Comparison of ENCODE assay signal across 17 cellular contexts in the genomic region with DNA sequence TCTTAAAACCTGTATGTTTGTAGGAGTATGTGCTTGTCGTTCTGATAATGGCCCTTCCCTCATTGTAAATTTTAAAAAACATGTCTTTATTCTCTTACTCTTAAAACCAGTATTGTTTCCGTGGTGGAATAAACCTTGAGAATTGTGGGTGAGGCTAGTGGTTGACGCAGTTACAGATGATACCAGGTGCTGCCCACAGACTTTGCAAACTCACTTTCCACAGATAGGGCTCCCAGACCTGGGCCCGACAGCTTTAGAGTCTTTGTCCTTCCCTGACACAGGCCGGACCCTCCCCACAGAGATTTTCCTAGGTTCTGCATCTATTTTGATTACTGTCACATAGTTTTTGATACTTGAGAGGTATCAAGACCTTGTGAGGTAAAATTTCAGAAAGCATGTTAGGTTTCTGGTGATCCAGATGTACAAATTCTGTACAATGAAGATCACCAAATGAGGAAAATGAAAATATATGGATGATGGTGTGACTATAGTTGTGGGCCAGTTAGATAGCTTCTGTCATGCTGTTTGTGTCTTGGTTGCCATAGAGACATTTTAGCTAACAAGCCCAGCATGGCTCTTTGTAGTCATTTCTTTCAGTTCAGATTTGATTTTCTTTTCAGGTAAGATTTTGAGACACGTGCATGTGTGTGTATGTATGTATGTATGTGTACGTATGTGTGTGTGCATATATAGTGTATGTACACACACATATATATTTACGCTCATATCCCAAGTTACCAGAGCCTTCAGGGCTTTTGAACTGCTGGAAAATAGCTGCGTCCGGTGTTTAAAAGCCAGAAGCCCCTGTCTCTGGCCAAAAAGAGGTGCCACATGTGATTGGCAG. TPM values are rescaled to one million over a fixed set of nuclear protein-coding genes. Genes with fewer than 3 reads are reported as not detected.
DNase-seq lines count a peak whose midpoint lies in the region; ATAC-seq and TF ChIP-seq lines count a peak whose summit lies in the region.
"Had no signal": no experiment of that assay in that cellular context is flagged by ENCODE, and none has a peak within 500 bp of the region (broad histone marks: within the 10 kb centered on the region; RNA-seq: fewer than 3 reads in every experiment).

No MANE protein-coding gene starts in this region.

- H3K9me2 ChIP-seq in neural cell (ENCODE audit: insufficient read depth, low read length) = no peaks in the 10 kb centered on the region

- H3K36me3 Mint-ChIP-seq in activated T-cell treated with anti-CD3 and anti-CD28 coated beads, Interleukin-2, amount 50 U/mL, for 72 hours (ENCODE audit: insufficient read depth in 2 of 2) = no peaks in the 10 kb centered on the region
- no peaks in the 10 kb centered on the region for H3K36me3 Mint-ChIP-seq in activated naive CD8-positive, alpha-beta T cell treated with anti-CD3 and anti-CD28 coated beads, Interleukin-2, amount 50 U/mL, for 24 hours (ENCODE audit: low read depth)
- H3K36me3 Mint-ChIP-seq: CD4-positive, alpha-beta memory T cell had no signal

- DNase-seq in activated T-cell treated with anti-CD3 and anti-CD28 coated beads, Interleukin-2, amount 50 U/mL, for 72 hours = no peak
- DNase-seq in activated T-cell treated with anti-CD3 and anti-CD28 coated beads, Interleukin-2, amount 50 U/mL, for 48 hours = no peak
- no peak for DNase-seq in activated naive CD8-positive, alpha-beta T cell treated with anti-CD3 and anti-CD28 coated beads, Interleukin-2, amount 50 U/mL, for 24 hours
- DNase-seq in substantia nigra (lab: John Stamatoyannopoulos, UW) = no peak
- DNase-seq: BE2C; CD4-positive, alpha-beta memory T cell; DMS153; GF-D8 had no signal

- no peaks in the 10 kb centered on the region for H3K79me2 ChIP-seq in neural cell (replicated peaks; ENCODE audit: insufficient read depth, low read length)

- no peaks in the 10 kb centered on the region for H3K9me3 ChIP-seq in neural cell (ENCODE audit: low read length)
- H3K9me3 ChIP-seq: A549, BE2C, HAP-1 had no signal

- H3K4me2 ChIP-seq in neural cell (ENCODE audit: low read length) = no peak overlapping the region
- H3K4me2 ChIP-seq: A549 had no signal

- no peak overlapping the region for H3K4me3 ChIP-seq in neural cell (ENCODE audit: low read length)
- H3K4me3 ChIP-seq: A549, HAP-1 had no signal

- H4K20me1 ChIP-seq in neural cell (ENCODE audit: insufficient read depth) = no peaks in the 10 kb centered on the region

- H3K4me3 Mint-ChIP-seq in activated T-cell treated with anti-CD3 and anti-CD28 coated beads, Interleukin-2, amount 50 U/mL, for 72 hours = no peak overlapping the region
- H3K4me3 Mint-ChIP-seq in activated naive CD8-positive, alpha-beta T cell treated with anti-CD3 and anti-CD28 coated beads, Interleukin-2, amount 50 U/mL, for 24 hours = no peak overlapping the region
- H3K4me3 Mint-ChIP-seq: CD4-positive, alpha-beta memory T cell had no signal

- no peak overlapping the region for H2AFZ ChIP-seq in neural cell (ENCODE audit: low read depth, low read length)

- no peaks in the 10 kb centered on the region for H3K27me3 ChIP-seq in neural cell (ENCODE audit: insufficient read depth, low read depth, low read length)
- H3K27me3 ChIP-seq: BE2C had no signal

- H3K36me3 ChIP-seq in neural cell (ENCODE audit: insufficient read depth, low read length) = no peaks in the 10 kb centered on the region
- H3K36me3 ChIP-seq: BE2C, HAP-1 had no signal

- TF ChIP-seq RAD21 in neural cell (conservative IDR thresholded peaks at IDR 0.05) = no peak

- H3K27me3 Mint-ChIP-seq in activated T-cell treated with anti-CD3 and anti-CD28 coated beads, Interleukin-2, amount 50 U/mL, for 72 hours (ENCODE audit: low read depth) = peaks cover 22% of the 10 kb centered on the region
- H3K27me3 Mint-ChIP-seq in activated naive CD8-positive, alpha-beta T cell treated with anti-CD3 and anti-CD28 coated beads, Interleukin-2, amount 50 U/mL, for 24 hours = peaks cover 28% of the 10 kb centered on the region

- no peak for TF ChIP-seq EP300 in neural cell (conservative IDR thresholded peaks at IDR 0.05; ENCODE audit: poor library complexity, severe bottlenecking)

- H3K27ac ChIP-seq in neural cell (ENCODE audit: low read length) = no peak overlapping the region
- no peak overlapping the region for H3K27ac ChIP-seq in substantia nigra (ENCODE audit: low read depth, low read length, poor library complexity, severe bottlenecking)
- H3K27ac ChIP-seq: A549, C4-2B, HL-60 had no signal

- no peak overlapping the region for H3K27ac Mint-ChIP-seq in activated T-cell treated with anti-CD3 and anti-CD28 coated beads, Interleukin-2, amount 50 U/mL, for 72 hours
- no peak overlapping the region for H3K27ac Mint-ChIP-seq in activated naive CD8-positive, alpha-beta T cell treated with anti-CD3 and anti-CD28 coated beads, Interleukin-2, amount 50 U/mL, for 24 hours
- H3K27ac Mint-ChIP-seq: CD4-positive, alpha-beta memory T cell had no signal

- H3K9ac ChIP-seq in neural cell (ENCODE audit: low read length) = no peak overlapping the region

- no peaks in the 10 kb centered on the region for H3K9me3 Mint-ChIP-seq in activated T-cell treated with anti-CD3 and anti-CD28 coated beads, Interleukin-2, amount 50 U/mL, for 72 hours
- H3K9me3 Mint-ChIP-seq in activated naive CD8-positive, alpha-beta T cell treated with anti-CD3 and anti-CD28 coated beads, Interleukin-2, amount 50 U/mL, for 24 hours = no peaks in the 10 kb centered on the region
- H3K9me3 Mint-ChIP-seq: CD4-positive, alpha-beta memory T cell had no signal

- no peaks in the 10 kb centered on the region for H3F3A ChIP-seq in neural cell (ENCODE audit: insufficient read depth, low read length, poor library complexity, severe bottlenecking)

- H3K4me1 Mint-ChIP-seq in activated T-cell treated with anti-CD3 and anti-CD28 coated beads, Interleukin-2, amount 50 U/mL, for 72 hours (ENCODE audit: low read depth) = peaks cover 1% of the 10 kb centered on the region
- peaks cover 11% of the 10 kb centered on the region for H3K4me1 Mint-ChIP-seq in activated naive CD8-positive, alpha-beta T cell treated with anti-CD3 and anti-CD28 coated beads, Interleukin-2, amount 50 U/mL, for 24 hours
- H3K4me1 Mint-ChIP-seq: CD4-positive, alpha-beta memory T cell had no signal

- no peak for TF ChIP-seq CTCF in neural cell (IDR thresholded peaks at IDR 0.05; ENCODE audit: poor library complexity, severe bottlenecking)

- ATAC-seq in activated T-cell treated with anti-CD3 and anti-CD28 coated beads, Interleukin-2, amount 50 U/mL, for 72 hours (replicated peaks in 1 of 2) = peak; percentile 50 to 70
- ATAC-seq in GM18868 (IDR thresholded peaks at IDR 0.05; ENCODE audit: unreplicated experiment) = peak; percentile 68
- peak; percentile 54 for ATAC-seq in activated naive CD8-positive, alpha-beta T cell treated with anti-CD3 and anti-CD28 coated beads, Interleukin-2, amount 50 U/mL, for 24 hours
- no peak for ATAC-seq in GM21529 (IDR thresholded peaks at IDR 0.05; ENCODE audit: unreplicated experiment)
- ATAC-seq: A549 had no signal

TF ChIP-seq in neural cell, 6 proteins besides CTCF, POLR2A, EP300 and RAD21:
- TF ChIP-seq SMC3 (conservative IDR thresholded peaks at IDR 0.05; ENCODE audit: poor library complexity) (no peak), POLR2AphosphoS5 (IDR thresholded peaks at IDR 0.05) (peak; percentile 6), EZH2 (IDR thresholded peaks at IDR 0.05; ENCODE audit: borderline replicate concordance, insufficient read depth, low read length, poor library complexity, severe bottlenecking) (no peak), MXI1 (conservative IDR thresholded peaks at IDR 0.05; ENCODE audit: poor library complexity, severe bottlenecking) (no peak), TAF1 (IDR thresholded peaks at IDR 0.05; ENCODE audit: low read depth) (no peak)

RNA-seq across cellular contexts. Expression of gene DMRT1, which starts 33.8 kb away (rescaled TPM):
- total RNA-seq in activated T-cell treated with anti-CD3 and anti-CD28 coated beads, Interleukin-2, amount 50 U/mL, for 72 hours = under 1 TPM in 1 of 2 donors, not detected in 1; 0.12 TPM
- polyA plus RNA-seq in neural cell = 0.26 TPM in 1 of 2 replicates, not detected in the other
- not detected in 2 replicates for polyA minus RNA-seq in neural cell
- total RNA-seq: CD4-positive, alpha-beta memory T cell; H1 had no signal
- polyA plus RNA-seq: A549; AG04450; CD4-positive, alpha-beta memory T cell had no signal
